ENCODE assay signal across 11 cellular contexts in genomic region chr1:230158422-230159291, GRCh38.
DNase-seq lines count a peak whose midpoint lies in the region; ATAC-seq and TF ChIP-seq lines count a peak whose summit lies in the region.
"Had no signal": no experiment of that assay in that cellular context is flagged by ENCODE, and none has a peak within 500 bp of the region (broad histone marks: within the 10 kb centered on the region; RNA-seq: fewer than 3 reads in every experiment).

No MANE protein-coding gene starts in this region.

- TF ChIP-seq POLR2A in GM18505 (IDR thresholded peaks at IDR 0.05; ENCODE audit: borderline replicate concordance, extremely low read depth, insufficient read depth, insufficient read length): no peak

- peak overlapping the region; percentile 8; the same call in 1 of the 2 replicates for H3K4me3 ChIP-seq in BE2C (ENCODE audit: low read depth, low read length)
- H3K4me3 ChIP-seq in lower lobe of right lung: no peak overlapping the region

- DNase-seq in BE2C (peak; percentile 71), NCI-H1417 (lab: John Stamatoyannopoulos, UW) (peak; percentile 63 to 90 (median 75)), WTC11 (ENCODE audit: low spot score) (no peak), lower lobe of right lung (no peak), GM19240 (ENCODE audit: insufficient read length, low spot score) (no peak), activated gamma-delta T cell treated with Interleukin-2 at 50 U/mL for 16 hours (no peak)
- DNase-seq: GOT3, NCI-H526 treated with DMSO at 0.1 percent for 48 hours had no signal

- ATAC-seq in WTC11: no peak
- ATAC-seq in lower lobe of right lung: peak; percentile 22 to 43
- no peak for ATAC-seq in GM18505 (IDR thresholded peaks at IDR 0.05; ENCODE audit: unreplicated experiment)
- ATAC-seq in HG03095 (IDR thresholded peaks at IDR 0.05; ENCODE audit: unreplicated experiment): no peak

- no peak overlapping the region for H3K27ac ChIP-seq in lower lobe of right lung

- H3K36me3 Mint-ChIP-seq in WTC11: peaks cover 6% of the 10 kb centered on the region

- peaks cover 33% of the 10 kb centered on the region for H3K4me1 Mint-ChIP-seq in WTC11

- H3K36me3 ChIP-seq in BE2C (no peaks in the 10 kb centered on the region), lower lobe of right lung (no peaks in the 10 kb centered on the region)

- intact Hi-C loops in lower lobe of right lung (cut with DNase I): no loop called here

- H3K27me3 Mint-ChIP-seq in WTC11 (ENCODE audit: low read depth): no peaks in the 10 kb centered on the region
- H3K27me3 Mint-ChIP-seq: B cell had no signal

- H3K9me3 ChIP-seq in BE2C: no peaks in the 10 kb centered on the region
- no peaks in the 10 kb centered on the region for H3K9me3 ChIP-seq in lower lobe of right lung

- POLR2A ChIA-PET in WTC11 (lab: Charles Lee): no interaction called here

- CTCF ChIA-PET in WTC11 (lab: Charles Lee): interaction anchor here (0.7 kb wide), 1 partner anchor 64 kb away, joined by 4 read pairs; no protein-coding TSS in a partner anchor

- no peak overlapping the region for H3K27ac Mint-ChIP-seq in WTC11

- peaks cover 28% of the 10 kb centered on the region for H3K4me1 ChIP-seq in BE2C
- H3K4me1 ChIP-seq in lower lobe of right lung: peaks cover 36% of the 10 kb centered on the region

- TF ChIP-seq CTCF in BE2C (IDR thresholded peaks at IDR 0.05; ENCODE audit: low read depth, low read length) (no peak), WTC11 (IDR thresholded peaks at IDR 0.05) (no peak), lower lobe of right lung (IDR thresholded peaks at IDR 0.05) (no peak)

- H3K27me3 ChIP-seq in BE2C (no peaks in the 10 kb centered on the region), lower lobe of right lung (ENCODE audit: low read depth) (no peaks in the 10 kb centered on the region)

- no peak overlapping the region for H3K4me3 Mint-ChIP-seq in WTC11

- peaks cover 14% of the 10 kb centered on the region for H3K9me3 Mint-ChIP-seq in WTC11

TF ChIP-seq in WTC11, 78 proteins besides CTCF, POLR2A, EP300 and RAD21:
- peak; percentile 97 for TF ChIP-seq GABPB1 (CRISPR knock-in tag; IDR thresholded peaks at IDR 0.05)
- TF ChIP-seq GRHL2 (CRISPR knock-in tag; IDR thresholded peaks at IDR 0.05; ENCODE audit: insufficient replicate concordance, severe bottlenecking): no peak
- no peak for TF ChIP-seq E2F5 (CRISPR knock-in tag; IDR thresholded peaks at IDR 0.05)
- no peak for TF ChIP-seq ZNF317 (CRISPR knock-in tag; IDR thresholded peaks at IDR 0.05; ENCODE audit: borderline replicate concordance, low read depth)
- TF ChIP-seq ZNF138 (CRISPR knock-in tag; conservative IDR thresholded peaks at IDR 0.05): no peak
- no peak for TF ChIP-seq ELF4 (CRISPR knock-in tag; IDR thresholded peaks at IDR 0.05; ENCODE audit: low read depth)

Comparison
In these comparisons a context has a peak if more than half of its experiments do, and no peak if none do; other contexts are left out.
1. DNase-seq: peak in BE2C (single experiment) and NCI-H1417 (3 of 3); none in WTC11 (single experiment), lower lobe of right lung (single experiment), GM19240 (single experiment) and activated gamma-delta T cell treated with Interleukin-2 at 50 U/mL for 16 hours (single experiment).
2. ATAC-seq: peak in lower lobe of right lung (2 of 2); none in WTC11 (single experiment), GM18505 (single experiment) and HG03095 (single experiment).